In genomic region chr10:133090101-133090500, GRCh38 we compare ENCODE assay signal across 38 cellular contexts. TPM values are rescaled to one million over a fixed set of nuclear protein-coding genes. Genes with fewer than 3 reads are reported as not detected.
"Had no signal": no experiment of that assay in that cellular context is flagged by ENCODE, and none has a peak within 500 bp of the region (broad histone marks: within the 10 kb centered on the region; RNA-seq: fewer than 3 reads in every experiment).

No MANE protein-coding gene starts in this region.

- H3K4me3 ChIP-seq: body of pancreas, Peyer's patch had no signal

- FAIRE-seq: astrocyte had no signal

- H3K27ac ChIP-seq: body of pancreas, Peyer's patch, WERI-Rb-1 had no signal

- H3K4me3 Mint-ChIP-seq: activated CD4-positive, alpha-beta memory T cell treated with anti-CD3 and anti-CD28 coated beads, Interleukin-2, amount 10 ng/mL, durations not matched to agents 7 days and 5 days; activated naive CD4-positive, alpha-beta T cell treated with anti-CD3 and anti-CD28 coated beads, Interleukin-2, amount 50 U/mL, for 24 hours; activated naive CD8-positive, alpha-beta T cell treated with anti-CD3 and anti-CD28 coated beads, Interleukin-2, amount 10 ng/mL, durations not matched to agents 7 days and 5 days; activated T-cell treated with anti-CD3 and anti-CD28 coated beads, Interleukin-2, amount 50 U/mL, for 72 hours; activated T-helper 17 cell treated with anti-CD3 and anti-CD28 coated beads, Interleukin-2, amount 50 U/mL, for 72 hours had no signal

- ATAC-seq: activated T-cell treated with anti-CD3 and anti-CD28 coated beads, Interleukin-2, amount 50 U/mL, for 72 hours; activated T-helper 17 cell treated with anti-CD3 and anti-CD28 coated beads, Interleukin-2, amount 50 U/mL, for 72 hours; body of pancreas; PC-3 had no signal

- H3K36me3 Mint-ChIP-seq: activated naive CD4-positive, alpha-beta T cell treated with anti-CD3 and anti-CD28 coated beads, Interleukin-2, amount 50 U/mL, for 24 hours; activated naive CD8-positive, alpha-beta T cell treated with anti-CD3 and anti-CD28 coated beads, Interleukin-2, amount 10 ng/mL, durations not matched to agents 7 days and 5 days had no signal

- H3K4me1 Mint-ChIP-seq: activated T-helper 17 cell treated with anti-CD3 and anti-CD28 coated beads, Interleukin-2, amount 50 U/mL, for 72 hours had no signal

- H3K9me3 Mint-ChIP-seq: activated CD4-positive, alpha-beta memory T cell treated with anti-CD3 and anti-CD28 coated beads, Interleukin-2, amount 10 ng/mL, durations not matched to agents 7 days and 5 days; activated naive CD4-positive, alpha-beta T cell treated with anti-CD3 and anti-CD28 coated beads, Interleukin-2, amount 50 U/mL, for 24 hours; activated naive CD8-positive, alpha-beta T cell treated with anti-CD3 and anti-CD28 coated beads, Interleukin-2, amount 10 ng/mL, durations not matched to agents 7 days and 5 days; activated T-cell treated with anti-CD3 and anti-CD28 coated beads, Interleukin-2, amount 50 U/mL, for 72 hours; activated T-helper 17 cell treated with anti-CD3 and anti-CD28 coated beads, Interleukin-2, amount 50 U/mL, for 72 hours had no signal

- H3K27ac Mint-ChIP-seq: activated CD4-positive, alpha-beta memory T cell treated with anti-CD3 and anti-CD28 coated beads, Interleukin-2, amount 10 ng/mL, durations not matched to agents 7 days and 5 days; activated naive CD4-positive, alpha-beta T cell treated with anti-CD3 and anti-CD28 coated beads, Interleukin-2, amount 50 U/mL, for 24 hours; activated naive CD8-positive, alpha-beta T cell treated with anti-CD3 and anti-CD28 coated beads, Interleukin-2, amount 10 ng/mL, durations not matched to agents 7 days and 5 days; activated T-cell treated with anti-CD3 and anti-CD28 coated beads, Interleukin-2, amount 50 U/mL, for 72 hours; activated T-helper 17 cell treated with anti-CD3 and anti-CD28 coated beads, Interleukin-2, amount 50 U/mL, for 72 hours had no signal

- DNase-seq: activated CD4-positive, alpha-beta memory T cell treated with anti-CD3 and anti-CD28 coated beads, Interleukin-2, amount 10 ng/mL, durations not matched to agents 7 days and 5 days; activated CD4-positive, alpha-beta T cell treated with anti-CD3 and anti-CD28 coated beads for 1 hour; activated CD4-positive, alpha-beta T cell treated with anti-CD3 and anti-CD28 coated beads for 48 hours; activated CD4-positive, CD25-positive, alpha-beta regulatory T cell; activated effector memory CD4-positive, alpha-beta T cell treated with anti-CD3 and anti-CD28 coated beads, Interleukin-2, amount 50 U/mL, for 16 hours; activated naive CD4-positive, alpha-beta T cell; activated naive CD8-positive, alpha-beta T cell treated with anti-CD3 and anti-CD28 coated beads, Interleukin-2, amount 10 ng/mL, durations not matched to agents 7 days and 5 days; activated T-cell treated with anti-CD3 and anti-CD28 coated beads, Interleukin-2, amount 50 U/mL, for 1 hour; activated T-cell treated with anti-CD3 and anti-CD28 coated beads, Interleukin-2, amount 50 U/mL, for 72 hours; body of pancreas; central memory CD4-positive, alpha-beta T cell; Karpas-422; KBM-7; NCI-H1048; NCI-H1105 treated with DMSO at 0.1 percent for 48 hours; NCI-H1436; NCI-H1694 treated with DMSO at 0.1 percent for 48 hours; NCI-H2029; NCI-H345; NCI-H526; NCI-H748 treated with DMSO at 0.1 percent for 48 hours; NK-92 treated with Interleukin-12 subunit alpha and Interleukin-12 subunit beta, amount 100 ng/mL, for 24 hours; PC-3; Peyer's patch; RPMI8226; SHP77 treated with DMSO at 0.1 percent for 48 hours; SW 1271; T1000; WERI-Rb-1 had no signal

- H3K36me3 ChIP-seq: Peyer's patch, WERI-Rb-1 had no signal

RNA-seq across cellular contexts. Expression of gene ADGRA1, which starts 2.4 kb away (rescaled TPM):
- total RNA-seq: activated CD4-positive, alpha-beta memory T cell treated with anti-CD3 and anti-CD28 coated beads, Interleukin-2, amount 10 ng/mL, durations not matched to agents 7 days and 5 days; activated CD8-positive, alpha-beta memory T cell treated with anti-CD3 and anti-CD28 coated beads for 36 hours; activated naive CD8-positive, alpha-beta T cell treated with anti-CD3 and anti-CD28 coated beads, Interleukin-2, amount 10 ng/mL, durations not matched to agents 7 days and 5 days; activated T-cell treated with anti-CD3 and anti-CD28 coated beads, Interleukin-2, amount 50 U/mL, for 72 hours; activated T-helper 17 cell treated with anti-CD3 and anti-CD28 coated beads, Interleukin-2, amount 50 U/mL, for 72 hours; astrocyte; MCF 10A; NCI-H460; PC-3; Peyer's patch; SK-MEL-5; T-helper 1 cell treated with Interleukin-12 subunit alpha and Interleukin-12 subunit beta and Interleukin-4 antibody, amounts not matched to agents 30 ng/mL and 1 ng/mL, for 36 hours; T-helper 2 cell treated with Interferon-gamma antibody and Interleukin-4, amounts not matched to agents 100 ng/mL and 5 ng/mL, for 36 hours had no signal
